ENCODE assay signal across 15 cellular contexts in the genomic region with DNA sequence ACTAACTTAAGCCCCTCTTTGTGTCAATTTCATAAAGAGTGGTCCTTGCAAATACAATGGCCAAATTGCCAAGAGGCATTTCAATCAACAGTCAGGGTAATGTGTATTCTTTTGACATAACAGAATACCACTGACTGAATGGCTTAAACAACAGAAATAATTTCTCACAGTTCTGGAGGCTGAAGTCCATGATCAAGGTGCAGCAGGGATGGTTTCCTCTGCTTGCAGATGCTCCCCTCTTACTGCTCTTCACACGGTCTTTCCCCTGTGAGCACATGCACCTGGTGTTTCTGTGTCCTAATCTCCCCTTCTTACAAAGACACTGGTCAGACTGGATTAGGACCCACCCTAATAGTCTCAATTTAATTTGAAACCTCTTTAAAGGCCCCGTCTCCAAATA. TPM values are rescaled to one million over a fixed set of nuclear protein-coding genes. Genes with fewer than 3 reads are reported as not detected.
A peak's percentile ranks its signal among the peaks of the same experiment; 100 is the strongest.
DNase-seq lines count a peak whose midpoint lies in the region; ATAC-seq, FAIRE-seq and TF ChIP-seq lines count a peak whose summit lies in the region.
"Had no signal": no experiment of that assay in that cellular context is flagged by ENCODE, and none has a peak within 500 bp of the region (broad histone marks: within the 10 kb centered on the region; RNA-seq: fewer than 3 reads in every experiment).

No MANE protein-coding gene starts in this region.

- H3F3A ChIP-seq in GM23338 (replicated peaks; ENCODE audit: low read depth): no peaks in the 10 kb centered on the region

- H3K9me3 Mint-ChIP-seq in CD4-positive, CD25-positive, alpha-beta regulatory T cell: no peaks in the 10 kb centered on the region
- no peaks in the 10 kb centered on the region for H3K9me3 Mint-ChIP-seq in CD8-positive, alpha-beta T cell
- no peaks in the 10 kb centered on the region for H3K9me3 Mint-ChIP-seq in WTC11
- H3K9me3 Mint-ChIP-seq in GM23338: no peaks in the 10 kb centered on the region

- H3K27ac ChIP-seq in CD4-positive, CD25-positive, alpha-beta regulatory T cell (ENCODE audit: insufficient read depth, low read length, poor library complexity, severe bottlenecking): peak overlapping the region; percentile 75
- no peak overlapping the region for H3K27ac ChIP-seq in CD8-positive, alpha-beta T cell (ENCODE audit: low read depth, low read length)
- no peak overlapping the region for H3K27ac ChIP-seq in breast epithelium
- H3K27ac ChIP-seq in GM23338 (ENCODE audit: low read depth): no peak overlapping the region

- no peaks in the 10 kb centered on the region for H3K9me2 ChIP-seq in GM23338 (ENCODE audit: insufficient read depth)

- no peak overlapping the region for H2AFZ ChIP-seq in GM23338

- no peak for TF ChIP-seq CTCF in CD8-positive, alpha-beta T cell (IDR thresholded peaks at IDR 0.05)
- no peak for TF ChIP-seq CTCF in WTC11 (IDR thresholded peaks at IDR 0.05)
- no peak for TF ChIP-seq CTCF in breast epithelium (IDR thresholded peaks at IDR 0.05)
- no peak for TF ChIP-seq CTCF in GM23338 (conservative IDR thresholded peaks at IDR 0.05; ENCODE audit: low read depth in 2 of 2)

- peak overlapping the region in 2 of 3 donors; percentile 30 to 76 for H3K27ac Mint-ChIP-seq in CD4-positive, CD25-positive, alpha-beta regulatory T cell
- H3K27ac Mint-ChIP-seq in CD8-positive, alpha-beta T cell: peak overlapping the region; percentile 27
- H3K27ac Mint-ChIP-seq in WTC11 (0 out of 2 replicates have a peak overlapping the region, but pooled peaks have one; percentile 38), GM23338 (no peak overlapping the region)

- no peaks in the 10 kb centered on the region for H4K20me1 ChIP-seq in GM23338 (replicated peaks; ENCODE audit: insufficient read depth)

- H3K4me1 Mint-ChIP-seq in CD4-positive, CD25-positive, alpha-beta regulatory T cell: peaks cover 22 to 46% (median 30%) of the 10 kb centered on the region in 4 donors
- peaks cover 17% of the 10 kb centered on the region for H3K4me1 Mint-ChIP-seq in CD8-positive, alpha-beta T cell (ENCODE audit: low read depth)
- H3K4me1 Mint-ChIP-seq in WTC11 (no peaks in the 10 kb centered on the region), GM23338 (no peaks in the 10 kb centered on the region)

- intact Hi-C loops in CD8-positive, alpha-beta T cell (cut with DNase I, micrococcal nuclease): loop anchor here in 1 of 2 experiments (5.0 kb wide), 2 partner anchors 33 to 42 kb away; a partner anchor contains a TSS
- intact Hi-C loops in breast epithelium (cut with DNase I; ENCODE audit: low total_unique reads): no loop called here

- no peak overlapping the region for H3K4me2 ChIP-seq in GM23338

- ATAC-seq in CD4-positive, CD25-positive, alpha-beta regulatory T cell (ENCODE audit: low read depth in 2 of 2): no peak
- no peak for ATAC-seq in CD8-positive, alpha-beta T cell
- ATAC-seq in WTC11 (no peak), GM23338 (no peak)
- ATAC-seq: HepG2 had no signal

- no peak overlapping the region for H3K4me3 ChIP-seq in CD4-positive, CD25-positive, alpha-beta regulatory T cell (ENCODE audit: low read depth, low read length)
- H3K4me3 ChIP-seq in CD8-positive, alpha-beta T cell (ENCODE audit: low read depth, low read length): no peak overlapping the region
- H3K4me3 ChIP-seq in breast epithelium: no peak overlapping the region
- no peak overlapping the region for H3K4me3 ChIP-seq in GM23338

- peaks cover 30% of the 10 kb centered on the region for H3K36me3 ChIP-seq in CD4-positive, CD25-positive, alpha-beta regulatory T cell (ENCODE audit: control insufficient read depth, insufficient read depth, low read length)
- no peaks in the 10 kb centered on the region for H3K36me3 ChIP-seq in CD8-positive, alpha-beta T cell (ENCODE audit: insufficient read depth, low read length)
- no peaks in the 10 kb centered on the region for H3K36me3 ChIP-seq in breast epithelium
- H3K36me3 ChIP-seq in GM23338 (ENCODE audit: insufficient read depth): peaks cover 11% of the 10 kb centered on the region; the same call in 1 of the 2 replicates

- POLR2A ChIA-PET in CD8-positive, alpha-beta T cell (lab: Charles Lee): no interaction called here
- POLR2A ChIA-PET in WTC11 (lab: Charles Lee): no interaction called here

- no peak for TF ChIP-seq POLR2A in breast epithelium (IDR thresholded peaks at IDR 0.05)

- CTCF ChIA-PET in CD8-positive, alpha-beta T cell (lab: Charles Lee): no interaction called here
- CTCF ChIA-PET in WTC11 (lab: Charles Lee): no interaction called here

- no peaks in the 10 kb centered on the region for H3K9me3 ChIP-seq in CD4-positive, CD25-positive, alpha-beta regulatory T cell (ENCODE audit: control insufficient read depth in 2 of 2, low read length in 2 of 2)
- no peaks in the 10 kb centered on the region for H3K9me3 ChIP-seq in CD8-positive, alpha-beta T cell (ENCODE audit: low read length)
- H3K9me3 ChIP-seq in breast epithelium: no peaks in the 10 kb centered on the region

- no peaks in the 10 kb centered on the region for H3K27me3 ChIP-seq in CD4-positive, CD25-positive, alpha-beta regulatory T cell (ENCODE audit: control insufficient read depth, insufficient read depth, low read length)
- no peaks in the 10 kb centered on the region for H3K27me3 ChIP-seq in CD8-positive, alpha-beta T cell (ENCODE audit: insufficient read depth, low read length)
- H3K27me3 ChIP-seq in breast epithelium (no peaks in the 10 kb centered on the region), GM23338 (ENCODE audit: insufficient read depth) (no peaks in the 10 kb centered on the region)

- peak; percentile 68 for FAIRE-seq in HTR-8/SVneo (lab: Jason Lieb, UNC)
- FAIRE-seq: GM18507, H54, HepG2 had no signal

- peaks cover 30% of the 10 kb centered on the region for H3K4me1 ChIP-seq in CD4-positive, CD25-positive, alpha-beta regulatory T cell (ENCODE audit: control insufficient read depth, insufficient read depth, low read length, poor library complexity, severe bottlenecking)
- H3K4me1 ChIP-seq in CD8-positive, alpha-beta T cell (ENCODE audit: insufficient read depth, low read length): peaks cover 16% of the 10 kb centered on the region
- H3K4me1 ChIP-seq in breast epithelium (no peaks in the 10 kb centered on the region), GM23338 (ENCODE audit: insufficient read depth) (no peaks in the 10 kb centered on the region)

- H3K27me3 Mint-ChIP-seq in CD4-positive, CD25-positive, alpha-beta regulatory T cell: no peaks in the 10 kb centered on the region
- no peaks in the 10 kb centered on the region for H3K27me3 Mint-ChIP-seq in CD8-positive, alpha-beta T cell (ENCODE audit: low read depth)
- H3K27me3 Mint-ChIP-seq in WTC11 (ENCODE audit: low read depth) (no peaks in the 10 kb centered on the region), GM23338 (ENCODE audit: insufficient read depth, low read depth, poor library complexity) (no peaks in the 10 kb centered on the region)

- H3K79me2 ChIP-seq in GM23338 (replicated peaks; ENCODE audit: insufficient read depth): no peaks in the 10 kb centered on the region

- H3K4me3 Mint-ChIP-seq in CD4-positive, CD25-positive, alpha-beta regulatory T cell: no peak overlapping the region
- no peak overlapping the region for H3K4me3 Mint-ChIP-seq in CD8-positive, alpha-beta T cell
- no peak overlapping the region for H3K4me3 Mint-ChIP-seq in WTC11
- no peak overlapping the region for H3K4me3 Mint-ChIP-seq in GM23338

- H3K36me3 Mint-ChIP-seq in CD4-positive, CD25-positive, alpha-beta regulatory T cell: peaks cover 32% of the 10 kb centered on the region
- peaks cover 41% of the 10 kb centered on the region for H3K36me3 Mint-ChIP-seq in CD8-positive, alpha-beta T cell
- H3K36me3 Mint-ChIP-seq in WTC11 (peaks cover 29% of the 10 kb centered on the region), GM23338 (ENCODE audit: low read depth) (peaks cover 18% of the 10 kb centered on the region; the same call in 2 of the 3 replicates)

- DNase-seq in CD4-positive, CD25-positive, alpha-beta regulatory T cell: no peak
- no peak for DNase-seq in CD8-positive, alpha-beta T cell
- DNase-seq in HTR-8/SVneo (ENCODE audit: insufficient read length, low spot score): no peak
- DNase-seq in WTC11 (ENCODE audit: low spot score): no peak
- DNase-seq in T1000 (lab: John Stamatoyannopoulos, UW): no peak
- no peak for DNase-seq in breast epithelium (ENCODE audit: low spot score in 2 of 2)
- DNase-seq in NCI-H345 treated with DMSO at 0.1 percent for 48 hours (lab: John Stamatoyannopoulos, UW; ENCODE audit: unreplicated experiment): no peak
- no peak for DNase-seq in GM23338 (ENCODE audit: low spot score)
- DNase-seq: ACHN, C1 segment of cervical spinal cord, Calu3, DMS 273 treated with DMSO at 0.1 percent for 48 hours had no signal

RNA-seq across cellular contexts. Expression of a gene that starts 31.9 kb away (rescaled TPM):
- 64.0 TPM for total RNA-seq in CD4-positive, CD25-positive, alpha-beta regulatory T cell
- 100 to 1,000 TPM; 108 to 128 (median 121) TPM for polyA plus RNA-seq in CD4-positive, CD25-positive, alpha-beta regulatory T cell
- 10 to 100 TPM; 44.1 to 47.5 TPM for total RNA-seq in CD8-positive, alpha-beta T cell
- total RNA-seq in WTC11 (2021): 27.7 to 28.9 TPM (median 28.4 TPM) in 3 replicates
- total RNA-seq in breast epithelium: 100 to 1,000 TPM in 1 of 3 donors, 10 to 100 TPM in 2; 87.8 to 111 (median 92.5) TPM
- 45.0 and 61.4 TPM in 2 replicates for total RNA-seq in GM23338 (2014; rRNA removed; shearing (Covaris generic))
- 26.8 and 35.6 TPM in 2 replicates for polyA plus RNA-seq in GM23338 (2016; fragmentation: Nextera tagmentation; extraction: Ambion mirVana)

RNA-seq across cellular contexts. Expression of a gene that starts 32.4 kb away (rescaled TPM):
- total RNA-seq in CD4-positive, CD25-positive, alpha-beta regulatory T cell: 28.8 TPM
- polyA plus RNA-seq in CD4-positive, CD25-positive, alpha-beta regulatory T cell: 10 to 100 TPM; 29.6 to 42.5 (median 35.9) TPM
- 10 to 100 TPM; 11.8 to 12.1 TPM for total RNA-seq in CD8-positive, alpha-beta T cell
- total RNA-seq in WTC11 (2021) (52.1 to 54.0 TPM (median 52.7 TPM) in 3 replicates), breast epithelium (10 to 100 TPM; 20.6 to 23.1 (median 21.9) TPM)
- 94.1 and 137 TPM in 2 replicates for total RNA-seq in GM23338 (2014; rRNA removed; shearing (Covaris generic))
- 91.3 and 98.1 TPM in 2 replicates for polyA plus RNA-seq in GM23338 (2016; fragmentation: Nextera tagmentation; extraction: Ambion mirVana)

RNA-seq across cellular contexts. Expression of a gene that starts 44.0 kb away (rescaled TPM):
- 21.8 TPM for total RNA-seq in CD4-positive, CD25-positive, alpha-beta regulatory T cell
- 10 to 100 TPM; 59.2 to 68.2 (median 64.8) TPM for polyA plus RNA-seq in CD4-positive, CD25-positive, alpha-beta regulatory T cell
- 1 to 10 TPM; 5.8 to 7.2 TPM for total RNA-seq in CD8-positive, alpha-beta T cell
- total RNA-seq in WTC11 (2021) (75.3 to 80.9 TPM (median 75.7 TPM) in 3 replicates), breast epithelium (10 to 100 TPM; 40.2 to 60.0 (median 56.1) TPM)
- total RNA-seq in GM23338 (2014; rRNA removed; shearing (Covaris generic)): 95.7 and 121 TPM in 2 replicates
- polyA plus RNA-seq in GM23338 (2016; fragmentation: Nextera tagmentation; extraction: Ambion mirVana): 23.3 and 30.3 TPM in 2 replicates

RNA-seq across cellular contexts. Expression of a gene that starts 52.2 kb away (rescaled TPM):
- total RNA-seq in CD4-positive, CD25-positive, alpha-beta regulatory T cell: 88.5 TPM
- 10 to 100 TPM; 17.4 to 26.8 (median 19.1) TPM for polyA plus RNA-seq in CD4-positive, CD25-positive, alpha-beta regulatory T cell
- total RNA-seq in CD8-positive, alpha-beta T cell: 100 to 1,000 TPM; 102 to 109 TPM
- 52.8 to 56.8 TPM (median 56.1 TPM) in 3 replicates for total RNA-seq in WTC11 (2021)
- total RNA-seq in breast epithelium: 10 to 100 TPM; 41.1 to 71.3 (median 55.7) TPM
- 87.8 and 87.9 TPM in 2 replicates for total RNA-seq in GM23338 (2014; rRNA removed; shearing (Covaris generic))
- polyA plus RNA-seq in GM23338 (2016; fragmentation: Nextera tagmentation; extraction: Ambion mirVana): 76.6 and 82.7 TPM in 2 replicates
